ENCODE assay signal across 26 cellular contexts in the genomic region with DNA sequence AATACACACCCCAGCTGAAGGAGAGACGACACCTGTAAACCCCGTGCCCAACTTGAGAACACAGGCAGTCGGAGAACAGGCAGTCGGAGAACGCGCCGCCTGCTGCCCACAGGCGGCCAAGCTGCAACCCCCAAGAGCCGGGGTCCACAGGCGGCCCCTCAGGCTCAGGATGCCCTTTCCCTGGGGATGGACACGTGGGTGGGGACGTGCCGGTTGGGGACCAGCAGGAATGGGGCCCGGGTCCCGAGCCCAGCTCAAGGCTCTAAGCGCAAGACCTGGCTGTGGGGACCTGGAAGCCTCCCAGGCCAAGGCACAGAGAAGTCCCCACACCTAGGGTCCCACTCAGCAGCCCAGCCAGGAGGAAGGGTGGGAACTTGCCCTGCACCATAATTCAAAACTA.
DNase-seq lines count a peak whose midpoint lies in the region; ATAC-seq and TF ChIP-seq lines count a peak whose summit lies in the region.
"Had no signal": no experiment of that assay in that cellular context is flagged by ENCODE, and none has a peak within 500 bp of the region (broad histone marks: within the 10 kb centered on the region; RNA-seq: fewer than 3 reads in every experiment).

No MANE protein-coding gene starts in this region.

- no peak for TF ChIP-seq CTCF in left ventricle myocardium inferior (IDR thresholded peaks at IDR 0.05; ENCODE audit: borderline replicate concordance)
- TF ChIP-seq CTCF in heart right ventricle (IDR thresholded peaks at IDR 0.05) = no peak
- TF ChIP-seq CTCF in osteoblast (IDR thresholded peaks at IDR 0.05; ENCODE audit: extremely low read depth, low read depth, low read length) = no peak
- TF ChIP-seq CTCF in WTC11 (IDR thresholded peaks at IDR 0.05) = no peak
- TF ChIP-seq CTCF in activated CD8-positive, alpha-beta T cell treated with anti-CD3 and anti-CD28 coated beads for 36 hours (IDR thresholded peaks at IDR 0.05) = no peak

- H3K4me3 Mint-ChIP-seq in WTC11 = no peak overlapping the region
- H3K4me3 Mint-ChIP-seq in activated CD8-positive, alpha-beta T cell treated with anti-CD3 and anti-CD28 coated beads for 36 hours = no peak overlapping the region
- H3K4me3 Mint-ChIP-seq: CD8-positive, alpha-beta memory T cell; HFFc6 had no signal

- CTCF ChIA-PET in WTC11 (lab: Charles Lee) = interaction anchor here (0.6 to 0.8 kb wide), 2 partner anchors 63 to 178 kb away, joined by 3 read pairs; no protein-coding TSS in a partner anchor
- CTCF ChIA-PET in activated CD8-positive, alpha-beta T cell treated with anti-CD3 and anti-CD28 coated beads for 36 hours (lab: Charles Lee) = no interaction called here

- no peaks in the 10 kb centered on the region for H3K27me3 Mint-ChIP-seq in WTC11 (ENCODE audit: low read depth)
- no peaks in the 10 kb centered on the region for H3K27me3 Mint-ChIP-seq in activated CD8-positive, alpha-beta T cell treated with anti-CD3 and anti-CD28 coated beads for 36 hours

- WGBS in heart right ventricle, 2 donors = 95 to 96% methylated on average over 16 of the region's 16 CpGs
- 96% methylated on average over 16 of the region's 16 CpGs for WGBS in right cardiac atrium

- no peak for ATAC-seq in heart right ventricle
- ATAC-seq in right cardiac atrium = no peak
- ATAC-seq in WTC11 = no peak
- ATAC-seq in activated CD8-positive, alpha-beta T cell treated with anti-CD3 and anti-CD28 coated beads for 36 hours = no peak
- ATAC-seq: PC-3 had no signal

- intact Hi-C loops in left ventricle myocardium inferior (cut with micrococcal nuclease) = no loop called here
- intact Hi-C loops in heart right ventricle (cut with DNase I) = no loop called here
- intact Hi-C loops in right cardiac atrium (cut with DNase I) = no loop called here
- intact Hi-C loops in activated CD8-positive, alpha-beta T cell treated with anti-CD3 and anti-CD28 coated beads for 36 hours (cut with micrococcal nuclease) = no loop called here

- H3K4me1 ChIP-seq in left ventricle myocardium inferior (no peaks in the 10 kb centered on the region), heart right ventricle (no peaks in the 10 kb centered on the region), right cardiac atrium (ENCODE audit: control insufficient read depth, insufficient read depth, low read length) (no peaks in the 10 kb centered on the region), osteoblast (ENCODE audit: insufficient read depth, low read length) (no peaks in the 10 kb centered on the region)
- H3K4me1 ChIP-seq: HAP-1 had no signal

- H3K4me1 Mint-ChIP-seq in WTC11 = no peaks in the 10 kb centered on the region
- peaks cover 2% of the 10 kb centered on the region for H3K4me1 Mint-ChIP-seq in activated CD8-positive, alpha-beta T cell treated with anti-CD3 and anti-CD28 coated beads for 36 hours (ENCODE audit: low read depth)

- peaks cover 2% of the 10 kb centered on the region for H4K20me1 ChIP-seq in osteoblast (ENCODE audit: insufficient read depth, low read length)

- DNase-seq in left ventricle myocardium inferior = peak; percentile 5
- no peak for DNase-seq in heart right ventricle
- DNase-seq in right cardiac atrium = peak in 2 of 3 donors; percentile 11 to 35
- peak; percentile 87 for DNase-seq in osteoblast (ENCODE audit: insufficient read length, low spot score, missing footprints)
- DNase-seq in WTC11 (ENCODE audit: low spot score) = no peak
- no peak for DNase-seq in activated CD8-positive, alpha-beta T cell treated with anti-CD3 and anti-CD28 coated beads for 36 hours
- no peak for DNase-seq in COLO668 (lab: John Stamatoyannopoulos, UW; ENCODE audit: unreplicated experiment)
- DNase-seq: Calu3; DMS79 treated with DMSO at 0.1 percent for 48 hours; GF-D8; GOT3; HFFc6; KBM-7; MV-4-11; NCI-H1105; NCI-H1436 treated with DMSO at 0.1 percent for 48 hours; NCI-H187 treated with DMSO at 0.1 percent for 48 hours; NCI-H2171 treated with DMSO at 0.1 percent for 48 hours; NCI-H446 treated with DMSO at 0.1 percent for 48 hours; NCI-H526; NCI-H82; NK-92 treated with Interleukin-12 subunit alpha and Interleukin-12 subunit beta, amount 100 ng/mL, for 24 hours; PC-3 had no signal

- no peaks in the 10 kb centered on the region for H3K79me2 ChIP-seq in osteoblast (ENCODE audit: insufficient read depth, low read length)

- no peaks in the 10 kb centered on the region for H3K36me3 Mint-ChIP-seq in WTC11
- H3K36me3 Mint-ChIP-seq in activated CD8-positive, alpha-beta T cell treated with anti-CD3 and anti-CD28 coated beads for 36 hours (ENCODE audit: low read depth) = no peaks in the 10 kb centered on the region

- H3K27ac Mint-ChIP-seq in WTC11 = no peak overlapping the region
- no peak overlapping the region for H3K27ac Mint-ChIP-seq in activated CD8-positive, alpha-beta T cell treated with anti-CD3 and anti-CD28 coated beads for 36 hours
- H3K27ac Mint-ChIP-seq: HFFc6 had no signal

- no peak overlapping the region for H3K4me2 ChIP-seq in osteoblast (ENCODE audit: insufficient read depth, low read length)

- POLR2A ChIA-PET in WTC11 (lab: Charles Lee) = no interaction called here
- POLR2A ChIA-PET in activated CD8-positive, alpha-beta T cell treated with anti-CD3 and anti-CD28 coated beads for 36 hours (lab: Charles Lee) = no interaction called here

- no peak overlapping the region for H3K27ac ChIP-seq in left ventricle myocardium inferior (replicated peaks)
- H3K27ac ChIP-seq in heart right ventricle = no peak overlapping the region
- no peak overlapping the region for H3K27ac ChIP-seq in right cardiac atrium (ENCODE audit: low read length)
- no peak overlapping the region for H3K27ac ChIP-seq in osteoblast (ENCODE audit: low read depth, low read length)
- H3K27ac ChIP-seq: C4-2B had no signal

- H3K36me3 ChIP-seq in left ventricle myocardium inferior = peaks cover 18% of the 10 kb centered on the region
- H3K36me3 ChIP-seq in heart right ventricle = peaks cover 0 to 12% (median 0%) of the 10 kb centered on the region in 9 donors
- H3K36me3 ChIP-seq in osteoblast (ENCODE audit: insufficient read depth, low read length) = no peaks in the 10 kb centered on the region
- H3K36me3 ChIP-seq: HAP-1 had no signal

- H2AFZ ChIP-seq in osteoblast (ENCODE audit: low read length) = no peak overlapping the region

- H3K27me3 ChIP-seq in left ventricle myocardium inferior (ENCODE audit: low read depth) (no peaks in the 10 kb centered on the region), heart right ventricle (no peaks in the 10 kb centered on the region), right cardiac atrium (ENCODE audit: control insufficient read depth, insufficient read depth) (no peaks in the 10 kb centered on the region), osteoblast (ENCODE audit: insufficient read depth, low read length) (no peaks in the 10 kb centered on the region)

- no peaks in the 10 kb centered on the region for H3K9me3 Mint-ChIP-seq in WTC11
- H3K9me3 Mint-ChIP-seq in activated CD8-positive, alpha-beta T cell treated with anti-CD3 and anti-CD28 coated beads for 36 hours = no peaks in the 10 kb centered on the region

- no peak overlapping the region for H3K4me3 ChIP-seq in left ventricle myocardium inferior
- H3K4me3 ChIP-seq in heart right ventricle = no peak overlapping the region
- H3K4me3 ChIP-seq in right cardiac atrium (ENCODE audit: low read length) = no peak overlapping the region
- H3K4me3 ChIP-seq in osteoblast (ENCODE audit: insufficient read depth, low read length) = no peak overlapping the region
- H3K4me3 ChIP-seq: HAP-1 had no signal

- H3K9me3 ChIP-seq in left ventricle myocardium inferior (replicated peaks) (peaks cover 20% of the 10 kb centered on the region), heart right ventricle (peaks cover 0 to 20% (median 17%) of the 10 kb centered on the region in 11 donors), right cardiac atrium (ENCODE audit: control insufficient read depth, low read length) (no peaks in the 10 kb centered on the region), osteoblast (ENCODE audit: low read depth, low read length) (no peaks in the 10 kb centered on the region)
- H3K9me3 ChIP-seq: HAP-1 had no signal

TF ChIP-seq in WTC11, 78 proteins besides CTCF, POLR2A, EP300 and RAD21 (continues in another document):
- TF ChIP-seq JUN (CRISPR knock-in tag; IDR thresholded peaks at IDR 0.05) = no peak
- TF ChIP-seq ZNF121 (CRISPR knock-in tag; IDR thresholded peaks at IDR 0.05) = no peak
- TF ChIP-seq PRRX2 (CRISPR knock-in tag; IDR thresholded peaks at IDR 0.05) = no peak
- TF ChIP-seq ATF1 (CRISPR knock-in tag; IDR thresholded peaks at IDR 0.05) = no peak
- no peak for TF ChIP-seq NR1H2 (CRISPR knock-in tag; IDR thresholded peaks at IDR 0.05)
- no peak for TF ChIP-seq CBFB (CRISPR knock-in tag; IDR thresholded peaks at IDR 0.05; ENCODE audit: low read depth)
- TF ChIP-seq SMAD3 (CRISPR knock-in tag; IDR thresholded peaks at IDR 0.05; ENCODE audit: borderline replicate concordance) = no peak
- TF ChIP-seq HMGA2 (CRISPR knock-in tag; IDR thresholded peaks at IDR 0.05) = no peak
- no peak for TF ChIP-seq GABPB1 (CRISPR knock-in tag; IDR thresholded peaks at IDR 0.05)
- TF ChIP-seq, protein P1, sequence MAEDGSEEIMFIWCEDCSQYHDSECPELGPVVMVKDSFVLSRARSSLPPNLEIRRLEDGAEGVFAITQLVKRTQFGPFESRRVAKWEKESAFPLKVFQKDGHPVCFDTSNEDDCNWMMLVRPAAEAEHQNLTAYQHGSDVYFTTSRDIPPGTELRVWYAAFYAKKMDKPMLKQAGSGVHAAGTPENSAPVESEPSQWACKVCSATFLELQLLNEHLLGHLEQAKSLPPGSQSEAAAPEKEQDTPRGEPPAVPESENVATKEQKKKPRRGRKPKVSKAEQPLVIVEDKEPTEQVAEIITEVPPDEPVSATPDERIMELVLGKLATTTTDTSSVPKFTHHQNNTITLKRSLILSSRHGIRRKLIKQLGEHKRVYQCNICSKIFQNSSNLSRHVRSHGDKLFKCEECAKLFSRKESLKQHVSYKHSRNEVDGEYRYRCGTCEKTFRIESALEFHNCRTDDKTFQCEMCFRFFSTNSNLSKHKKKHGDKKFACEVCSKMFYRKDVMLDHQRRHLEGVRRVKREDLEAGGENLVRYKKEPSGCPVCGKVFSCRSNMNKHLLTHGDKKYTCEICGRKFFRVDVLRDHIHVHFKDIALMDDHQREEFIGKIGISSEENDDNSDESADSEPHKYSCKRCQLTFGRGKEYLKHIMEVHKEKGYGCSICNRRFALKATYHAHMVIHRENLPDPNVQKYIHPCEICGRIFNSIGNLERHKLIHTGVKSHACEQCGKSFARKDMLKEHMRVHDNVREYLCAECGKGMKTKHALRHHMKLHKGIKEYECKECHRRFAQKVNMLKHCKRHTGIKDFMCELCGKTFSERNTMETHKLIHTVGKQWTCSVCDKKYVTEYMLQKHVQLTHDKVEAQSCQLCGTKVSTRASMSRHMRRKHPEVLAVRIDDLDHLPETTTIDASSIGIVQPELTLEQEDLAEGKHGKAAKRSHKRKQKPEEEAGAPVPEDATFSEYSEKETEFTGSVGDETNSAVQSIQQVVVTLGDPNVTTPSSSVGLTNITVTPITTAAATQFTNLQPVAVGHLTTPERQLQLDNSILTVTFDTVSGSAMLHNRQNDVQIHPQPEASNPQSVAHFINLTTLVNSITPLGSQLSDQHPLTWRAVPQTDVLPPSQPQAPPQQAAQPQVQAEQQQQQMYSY (CRISPR knock-in tag; IDR thresholded peaks at IDR 0.05) = no peak
- TF ChIP-seq EMX1 (CRISPR knock-in tag; IDR thresholded peaks at IDR 0.05) = no peak
- TF ChIP-seq ZNF416 (CRISPR knock-in tag; IDR thresholded peaks at IDR 0.05) = no peak

Comparison
In these comparisons a context has a peak if more than half of its experiments do, and no peak if none do; other contexts are left out.
1. DNase-seq: peak in left ventricle myocardium inferior (single experiment), right cardiac atrium (2 of 3) and osteoblast (single experiment); none in heart right ventricle (0 of 2), WTC11 (single experiment), activated CD8-positive, alpha-beta T cell treated with anti-CD3 and anti-CD28 coated beads for 36 hours (single experiment) and COLO668 (single experiment).